ENCODE assay signal across 8 cellular contexts in the genomic region with DNA sequence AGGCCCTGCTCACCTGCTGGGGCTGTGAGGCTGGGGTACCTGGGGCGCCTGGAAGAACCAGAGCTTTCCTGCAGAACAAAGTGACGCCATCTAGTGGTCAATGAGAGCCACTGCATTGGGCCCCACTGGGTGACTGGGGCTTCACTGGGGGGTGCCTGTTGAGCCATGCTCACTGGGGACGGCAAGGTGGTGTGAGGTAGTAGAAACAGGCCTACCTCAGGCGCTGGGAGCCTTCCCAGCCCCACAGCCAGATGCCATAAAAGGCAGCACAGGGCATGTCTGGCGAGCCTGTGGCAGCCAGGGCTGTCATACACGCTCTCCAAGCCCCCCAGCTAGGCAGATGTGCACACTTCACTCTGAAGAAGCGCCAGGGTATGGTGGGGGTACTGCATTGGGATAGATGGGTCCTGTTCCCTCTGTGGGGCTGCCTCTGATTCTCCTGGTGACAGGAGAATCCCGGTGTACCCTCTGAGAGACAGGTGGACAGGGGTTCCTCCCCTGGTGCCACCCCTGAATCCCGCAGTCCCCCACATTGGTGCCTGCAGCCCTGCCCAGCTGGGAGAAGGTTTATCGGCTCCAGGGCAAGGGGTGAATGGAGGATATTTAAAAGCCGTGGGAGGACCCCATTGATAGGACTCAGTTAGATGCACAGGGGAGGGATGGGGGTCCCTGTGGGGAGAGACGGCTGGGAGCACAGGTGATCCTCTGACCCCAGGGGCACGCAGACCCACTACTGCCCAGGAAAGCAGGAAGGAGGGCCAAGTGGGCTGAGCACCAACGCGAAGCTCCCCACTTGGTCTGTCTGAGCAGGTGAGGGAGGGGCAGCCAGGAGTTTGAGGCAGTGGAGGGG.
DNase-seq lines count a peak whose midpoint lies in the region; ATAC-seq, FAIRE-seq and TF ChIP-seq lines count a peak whose summit lies in the region.

No MANE protein-coding gene starts in this region.

- intact Hi-C loops in activated CD4-positive, alpha-beta T cell treated with anti-CD3 and anti-CD28 coated beads, Interleukin-2, amount 10 ng/mL, durations not matched to agents 24 days and 14 days (cut with micrococcal nuclease), result loop anchor here (5.0 kb wide), 1 partner anchor 114 kb away; no protein-coding TSS in a partner anchor

- ATAC-seq in CD4-positive, CD25-positive, alpha-beta regulatory T cell (ENCODE audit: low read depth in 2 of 2), result peak; percentile 41 to 43
- ATAC-seq in GM21717 (IDR thresholded peaks at IDR 0.05; ENCODE audit: unreplicated experiment), result no peak

- H3K4me2 ChIP-seq in parathyroid adenoma (ENCODE audit: low read length), result no peak overlapping the region

- H3K4me3 ChIP-seq in CD4-positive, CD25-positive, alpha-beta regulatory T cell (ENCODE audit: low read depth, low read length), result no peak overlapping the region
- H3K4me3 ChIP-seq in parathyroid adenoma (ENCODE audit: low read depth, low read length) (no peak overlapping the region), small intestine (ENCODE audit: low read depth in 1 of 2, low read length in 2 of 2) (no peak overlapping the region)

- no peaks in the 10 kb centered on the region for H3K9me3 ChIP-seq in CD4-positive, CD25-positive, alpha-beta regulatory T cell (ENCODE audit: control insufficient read depth in 2 of 2, low read length in 2 of 2)
- H3K9me3 ChIP-seq in parathyroid adenoma (ENCODE audit: control insufficient read depth, low read length) (no peaks in the 10 kb centered on the region), small intestine (ENCODE audit: control insufficient read depth, low read depth) (no peaks in the 10 kb centered on the region)

- H3K36me3 ChIP-seq in CD4-positive, CD25-positive, alpha-beta regulatory T cell (ENCODE audit: control insufficient read depth, insufficient read depth, low read length), result no peaks in the 10 kb centered on the region
- no peaks in the 10 kb centered on the region for H3K36me3 ChIP-seq in parathyroid adenoma (ENCODE audit: control insufficient read depth, insufficient read depth, low read length)
- H3K36me3 ChIP-seq in small intestine (ENCODE audit: control insufficient read depth in 2 of 2, insufficient read depth in 2 of 2, low read length in 2 of 2), result no peaks in the 10 kb centered on the region

- H3K27me3 Mint-ChIP-seq in CD4-positive, CD25-positive, alpha-beta regulatory T cell, result no peaks in the 10 kb centered on the region
- peaks cover 6% of the 10 kb centered on the region for H3K27me3 Mint-ChIP-seq in HFFc6 (ENCODE audit: insufficient read depth)
- no peaks in the 10 kb centered on the region for H3K27me3 Mint-ChIP-seq in activated CD4-positive, alpha-beta T cell treated with anti-CD3 and anti-CD28 coated beads, Interleukin-2, amount 10 ng/mL, durations not matched to agents 24 days and 14 days

- H3K4me3 Mint-ChIP-seq in CD4-positive, CD25-positive, alpha-beta regulatory T cell, result no peak overlapping the region
- H3K4me3 Mint-ChIP-seq in HFFc6, result no peak overlapping the region
- H3K4me3 Mint-ChIP-seq in activated CD4-positive, alpha-beta T cell treated with anti-CD3 and anti-CD28 coated beads, Interleukin-2, amount 10 ng/mL, durations not matched to agents 24 days and 14 days, result peak overlapping the region; percentile 55

- no peak overlapping the region for H2AFZ ChIP-seq in parathyroid adenoma

- H3K27ac Mint-ChIP-seq in CD4-positive, CD25-positive, alpha-beta regulatory T cell, result peak overlapping the region in 1 of 3 donors; percentile 55
- H3K27ac Mint-ChIP-seq in HFFc6, result no peak overlapping the region
- H3K27ac Mint-ChIP-seq in activated CD4-positive, alpha-beta T cell treated with anti-CD3 and anti-CD28 coated beads, Interleukin-2, amount 10 ng/mL, durations not matched to agents 24 days and 14 days, result no peak overlapping the region

- no peak for FAIRE-seq in small intestine (lab: Jason Lieb, UNC)

- peaks cover 18% of the 10 kb centered on the region for H3K36me3 Mint-ChIP-seq in CD4-positive, CD25-positive, alpha-beta regulatory T cell
- no peaks in the 10 kb centered on the region for H3K36me3 Mint-ChIP-seq in HFFc6 (ENCODE audit: low read depth)
- H3K36me3 Mint-ChIP-seq in activated CD4-positive, alpha-beta T cell treated with anti-CD3 and anti-CD28 coated beads, Interleukin-2, amount 10 ng/mL, durations not matched to agents 24 days and 14 days (ENCODE audit: low read depth), result no peaks in the 10 kb centered on the region

- H3K4me1 ChIP-seq in CD4-positive, CD25-positive, alpha-beta regulatory T cell (ENCODE audit: control insufficient read depth, insufficient read depth, low read length, poor library complexity, severe bottlenecking), result peaks cover 8% of the 10 kb centered on the region
- H3K4me1 ChIP-seq in parathyroid adenoma (no peaks in the 10 kb centered on the region), small intestine (ENCODE audit: control insufficient read depth in 2 of 2, insufficient read depth in 1 of 2, low read depth in 1 of 2, low read length in 1 of 2) (no peaks in the 10 kb centered on the region)

- H3K9ac ChIP-seq in parathyroid adenoma, result no peak overlapping the region

- H3K27ac ChIP-seq in CD4-positive, CD25-positive, alpha-beta regulatory T cell (ENCODE audit: insufficient read depth, low read length, poor library complexity, severe bottlenecking), result no peak overlapping the region
- no peak overlapping the region for H3K27ac ChIP-seq in parathyroid adenoma
- no peak overlapping the region for H3K27ac ChIP-seq in small intestine (ENCODE audit: low read depth in 1 of 2, low read length in 1 of 2)

- H3K79me2 ChIP-seq in parathyroid adenoma, result no peaks in the 10 kb centered on the region

- 70 to 80% (median 76%) methylated on average over 15 of the region's 15 CpGs for WGBS in small intestine, 3 donors

- no peaks in the 10 kb centered on the region for H3K27me3 ChIP-seq in CD4-positive, CD25-positive, alpha-beta regulatory T cell (ENCODE audit: control insufficient read depth, insufficient read depth, low read length)
- no peaks in the 10 kb centered on the region for H3K27me3 ChIP-seq in parathyroid adenoma (ENCODE audit: control insufficient read depth, insufficient read depth, low read length)
- H3K27me3 ChIP-seq in small intestine (ENCODE audit: control insufficient read depth in 2 of 2, insufficient read depth in 2 of 2, low read length in 2 of 2), result no peaks in the 10 kb centered on the region

- H3K4me1 Mint-ChIP-seq in CD4-positive, CD25-positive, alpha-beta regulatory T cell, result peaks cover 0 to 29% (median 2%) of the 10 kb centered on the region in 4 donors
- H3K4me1 Mint-ChIP-seq in HFFc6 (ENCODE audit: low read depth), result no peaks in the 10 kb centered on the region
- H3K4me1 Mint-ChIP-seq in activated CD4-positive, alpha-beta T cell treated with anti-CD3 and anti-CD28 coated beads, Interleukin-2, amount 10 ng/mL, durations not matched to agents 24 days and 14 days, result peaks cover 10% of the 10 kb centered on the region

- TF ChIP-seq CTCF in HFFc6 (IDR thresholded peaks at IDR 0.05) (peak; percentile 91), parathyroid adenoma (IDR thresholded peaks at IDR 0.05) (peak; percentile 40)

- H3K9me3 Mint-ChIP-seq in CD4-positive, CD25-positive, alpha-beta regulatory T cell, result no peaks in the 10 kb centered on the region
- H3K9me3 Mint-ChIP-seq in HFFc6, result no peaks in the 10 kb centered on the region; the same call in 1 of the 2 replicates
- H3K9me3 Mint-ChIP-seq in activated CD4-positive, alpha-beta T cell treated with anti-CD3 and anti-CD28 coated beads, Interleukin-2, amount 10 ng/mL, durations not matched to agents 24 days and 14 days, result no peaks in the 10 kb centered on the region

- DNase-seq in CD4-positive, CD25-positive, alpha-beta regulatory T cell, result peak in 2 of 3 donors; percentile 34 to 40
- DNase-seq in HFFc6 (no peak), NCI-H128 (lab: John Stamatoyannopoulos, UW; ENCODE audit: unreplicated experiment) (no peak), small intestine (no peak)
- peak; percentile 80 for DNase-seq in activated CD4-positive, alpha-beta T cell treated with anti-CD3 and anti-CD28 coated beads, Interleukin-2, amount 10 ng/mL, durations not matched to agents 24 days and 14 days
- peak; percentile 39 for DNase-seq in effector CD8-positive, alpha-beta T cell (lab: John Stamatoyannopoulos, UW)

Comparison
In these comparisons a context has a peak if more than half of its experiments do, and no peak if none do; other contexts are left out.
1. DNase-seq: peak in CD4-positive, CD25-positive, alpha-beta regulatory T cell (2 of 3), activated CD4-positive, alpha-beta T cell treated with anti-CD3 and anti-CD28 coated beads, Interleukin-2, amount 10 ng/mL, durations not matched to agents 24 days and 14 days (single experiment) and effector CD8-positive, alpha-beta T cell (single experiment); none in HFFc6 (single experiment), NCI-H128 (single experiment) and small intestine (single experiment).